ENCODE assay signal across 1 cellular context in the genomic region with DNA sequence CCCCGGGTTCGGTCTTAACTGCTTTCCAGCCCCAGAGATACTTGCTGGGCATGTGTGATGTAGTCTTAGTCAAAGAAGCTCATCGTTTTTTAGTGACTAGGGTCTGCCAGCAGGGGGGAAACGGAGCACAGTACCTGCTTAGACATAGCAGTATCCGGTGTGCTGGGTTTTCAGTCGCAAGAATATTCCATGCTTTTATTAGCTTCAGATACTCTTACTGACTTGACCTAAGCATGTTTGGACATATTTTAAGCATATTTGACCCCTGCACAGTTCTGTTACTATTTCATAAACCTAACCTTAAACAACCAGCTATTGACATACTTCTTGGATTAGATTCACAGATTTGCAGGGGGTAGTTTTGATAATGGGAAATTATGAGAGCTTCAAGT.
TF ChIP-seq lines count a peak whose summit lies in the region.

No MANE protein-coding gene starts in this region.

TF ChIP-seq in HepG2, 621 proteins besides CTCF, POLR2A, EP300 and RAD21 (continued from another document):
- TF ChIP-seq, protein P1, sequence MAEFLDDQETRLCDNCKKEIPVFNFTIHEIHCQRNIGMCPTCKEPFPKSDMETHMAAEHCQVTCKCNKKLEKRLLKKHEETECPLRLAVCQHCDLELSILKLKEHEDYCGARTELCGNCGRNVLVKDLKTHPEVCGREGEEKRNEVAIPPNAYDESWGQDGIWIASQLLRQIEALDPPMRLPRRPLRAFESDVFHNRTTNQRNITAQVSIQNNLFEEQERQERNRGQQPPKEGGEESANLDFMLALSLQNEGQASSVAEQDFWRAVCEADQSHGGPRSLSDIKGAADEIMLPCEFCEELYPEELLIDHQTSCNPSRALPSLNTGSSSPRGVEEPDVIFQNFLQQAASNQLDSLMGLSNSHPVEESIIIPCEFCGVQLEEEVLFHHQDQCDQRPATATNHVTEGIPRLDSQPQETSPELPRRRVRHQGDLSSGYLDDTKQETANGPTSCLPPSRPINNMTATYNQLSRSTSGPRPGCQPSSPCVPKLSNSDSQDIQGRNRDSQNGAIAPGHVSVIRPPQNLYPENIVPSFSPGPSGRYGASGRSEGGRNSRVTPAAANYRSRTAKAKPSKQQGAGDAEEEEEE (CRISPR knock-in tag; IDR thresholded peaks at IDR 0.05; ENCODE audit: borderline replicate concordance) = no peak
- TF ChIP-seq SMAD3 (CRISPR knock-in tag; IDR thresholded peaks at IDR 0.05) (0 out of 2 replicates have a peak, but pooled peaks have one; percentile 10), JUND (CRISPR knock-in tag; IDR thresholded peaks at IDR 0.05) (no peak), SMAD9 (CRISPR knock-in tag; IDR thresholded peaks at IDR 0.05) (no peak), ZNF530 (CRISPR knock-in tag; IDR thresholded peaks at IDR 0.05; ENCODE audit: low read depth) (no peak)
TF ChIP-seq in HepG2: peak in this region for 31.
